Comparison of ENCODE assay signal across 8 cellular contexts in genomic region chr2:73163522-73164367, GRCh38. TPM values are rescaled to one million over a fixed set of nuclear protein-coding genes. Genes with fewer than 3 reads are reported as not detected.
DNase-seq lines count a peak whose midpoint lies in the region; ATAC-seq lines count a peak whose summit lies in the region.

No MANE protein-coding gene starts in this region.

- H3K27me3 Mint-ChIP-seq in activated CD8-positive, alpha-beta T cell treated with anti-CD3 and anti-CD28 coated beads, Interleukin-2, amount 10 ng/mL, durations not matched to agents 7 days and 5 days (ENCODE audit: low read depth), result peaks cover 11% of the 10 kb centered on the region

- DNase-seq in AG08395 (ENCODE audit: low spot score), result peak; percentile 87
- peak; percentile 12 for DNase-seq in NCI-H748 treated with DMSO at 0.1 percent for 48 hours (lab: John Stamatoyannopoulos, UW)
- DNase-seq in activated CD8-positive, alpha-beta T cell treated with anti-CD3 and anti-CD28 coated beads, Interleukin-2, amount 10 ng/mL, durations not matched to agents 7 days and 5 days, result peak; percentile 69
- DNase-seq in epidermal melanocyte (ENCODE audit: insufficient read length, low spot score), result peak; percentile 84
- DNase-seq in mucosa of gallbladder (ENCODE audit: low spot score), result peak; percentile 52
- DNase-seq in stimulated activated naive CD4-positive, alpha-beta T cell treated with Interleukin-2 at 50 U/mL for 16 hours (lab: John Stamatoyannopoulos, UW), result peak; percentile 45

- no peaks in the 10 kb centered on the region for H3K9me3 Mint-ChIP-seq in activated CD8-positive, alpha-beta T cell treated with anti-CD3 and anti-CD28 coated beads, Interleukin-2, amount 10 ng/mL, durations not matched to agents 7 days and 5 days (ENCODE audit: insufficient read depth)

- ATAC-seq in GM18498 (IDR thresholded peaks at IDR 0.05; ENCODE audit: unreplicated experiment) (peak; percentile 85), HG03139 (IDR thresholded peaks at IDR 0.05; ENCODE audit: unreplicated experiment) (peak; percentile 88)
- peak; percentile 83 for ATAC-seq in activated CD8-positive, alpha-beta T cell treated with anti-CD3 and anti-CD28 coated beads, Interleukin-2, amount 10 ng/mL, durations not matched to agents 7 days and 5 days

- H3K27ac Mint-ChIP-seq in activated CD8-positive, alpha-beta T cell treated with anti-CD3 and anti-CD28 coated beads, Interleukin-2, amount 10 ng/mL, durations not matched to agents 7 days and 5 days, result no peak overlapping the region

- CTCF ChIA-PET in activated CD8-positive, alpha-beta T cell treated with anti-CD3 and anti-CD28 coated beads, Interleukin-2, amount 10 ng/mL, durations not matched to agents 7 days and 5 days (lab: Charles Lee), result interaction anchor here (0.6 to 2.2 kb wide), 8 partner anchors 11 to 268 kb away, joined by 3 to 17 read pairs (median 4); no protein-coding TSS in a partner anchor

- POLR2A ChIA-PET in activated CD8-positive, alpha-beta T cell treated with anti-CD3 and anti-CD28 coated beads, Interleukin-2, amount 10 ng/mL, durations not matched to agents 7 days and 5 days (lab: Charles Lee), result interaction anchor here (0.7 kb wide), 1 partner anchor 91 kb away, joined by 3 read pairs; no protein-coding TSS in a partner anchor

- no peak overlapping the region for H3K4me3 Mint-ChIP-seq in activated CD8-positive, alpha-beta T cell treated with anti-CD3 and anti-CD28 coated beads, Interleukin-2, amount 10 ng/mL, durations not matched to agents 7 days and 5 days

- no peaks in the 10 kb centered on the region for H3K36me3 Mint-ChIP-seq in activated CD8-positive, alpha-beta T cell treated with anti-CD3 and anti-CD28 coated beads, Interleukin-2, amount 10 ng/mL, durations not matched to agents 7 days and 5 days (ENCODE audit: low read depth)

- H3K4me1 Mint-ChIP-seq in activated CD8-positive, alpha-beta T cell treated with anti-CD3 and anti-CD28 coated beads, Interleukin-2, amount 10 ng/mL, durations not matched to agents 7 days and 5 days (ENCODE audit: low read depth), result no peaks in the 10 kb centered on the region

RNA-seq across cellular contexts. Expression of gene NOTO, which starts 38.6 kb away (rescaled TPM):
- not detected for total RNA-seq in activated CD8-positive, alpha-beta T cell treated with anti-CD3 and anti-CD28 coated beads, Interleukin-2, amount 10 ng/mL, durations not matched to agents 7 days and 5 days
- not detected for total RNA-seq in mucosa of gallbladder

RNA-seq across cellular contexts. Expression of gene SMYD5, which starts 50.3 kb away (rescaled TPM):
- 10 to 100 TPM; 16.6 to 21.3 TPM for total RNA-seq in activated CD8-positive, alpha-beta T cell treated with anti-CD3 and anti-CD28 coated beads, Interleukin-2, amount 10 ng/mL, durations not matched to agents 7 days and 5 days
- total RNA-seq in mucosa of gallbladder, result 12.9 TPM

RNA-seq across cellular contexts. Expression of gene RAB11FIP5, which starts 51.0 kb away (rescaled TPM):
- 1 to 10 TPM; 1.4 to 1.7 TPM for total RNA-seq in activated CD8-positive, alpha-beta T cell treated with anti-CD3 and anti-CD28 coated beads, Interleukin-2, amount 10 ng/mL, durations not matched to agents 7 days and 5 days
- 63.0 TPM for total RNA-seq in mucosa of gallbladder

Comparison
In these comparisons a context has a peak if more than half of its experiments do, and no peak if none do; other contexts are left out.
1. Peak in every context shown above with its lines: DNase-seq and ATAC-seq.
2. DNase-seq: peak in every context shown above with its lines; median percentile 87 in AG08395; 84 in epidermal melanocyte; 69 in activated CD8-positive, alpha-beta T cell treated with anti-CD3 and anti-CD28 coated beads, Interleukin-2, amount 10 ng/mL, durations not matched to agents 7 days and 5 days; 52 in mucosa of gallbladder; 45 in stimulated activated naive CD4-positive, alpha-beta T cell treated with Interleukin-2 at 50 U/mL for 16 hours; 12 in NCI-H748 treated with DMSO at 0.1 percent for 48 hours.
3. RNA of gene RAB11FIP5, which starts 51.0 kb away (total RNA-seq): 63.0 TPM in mucosa of gallbladder (single experiment); 1.4 to 1.7 TPM in activated CD8-positive, alpha-beta T cell treated with anti-CD3 and anti-CD28 coated beads, Interleukin-2, amount 10 ng/mL, durations not matched to agents 7 days and 5 days; every median in the first group is over 10 times any median in the second.